ENCODE assay signal across 19 cellular contexts in the genomic region with DNA sequence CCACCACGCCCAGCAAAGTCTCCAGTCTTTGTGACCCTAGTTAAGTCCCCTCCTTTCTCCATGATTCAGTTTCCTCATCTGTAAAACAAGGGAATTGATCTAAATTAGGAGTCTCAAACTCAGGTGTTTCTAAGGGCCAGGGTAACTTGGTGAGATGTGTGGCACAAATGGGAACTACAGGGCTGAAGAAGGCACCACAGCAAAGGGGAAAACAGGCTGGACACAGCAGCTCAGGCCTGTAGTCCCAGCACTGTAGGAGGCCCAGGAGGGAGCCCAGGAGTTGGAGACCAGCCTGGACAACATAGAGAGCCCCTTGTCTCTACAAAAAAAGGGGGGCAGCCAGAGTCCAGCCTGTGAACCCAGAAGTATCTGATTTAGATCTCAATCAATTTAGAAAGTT. TPM values are rescaled to one million over a fixed set of nuclear protein-coding genes. Genes with fewer than 3 reads are reported as not detected.
A peak's percentile ranks its signal among the peaks of the same experiment; 100 is the strongest.
DNase-seq lines count a peak whose midpoint lies in the region; ATAC-seq and TF ChIP-seq lines count a peak whose summit lies in the region.
"Had no signal": no experiment of that assay in that cellular context is flagged by ENCODE, and none has a peak within 500 bp of the region (broad histone marks: within the 10 kb centered on the region; RNA-seq: fewer than 3 reads in every experiment).

No MANE protein-coding gene starts in this region.

- H3K36me3 Mint-ChIP-seq in endodermal cell (ENCODE audit: low read depth) (no peaks in the 10 kb centered on the region), neural progenitor cell (no peaks in the 10 kb centered on the region)
- H3K36me3 Mint-ChIP-seq: CD14-positive monocyte; CD4-positive, alpha-beta memory T cell; IgD-negative memory B cell had no signal

- H3K4me3 Mint-ChIP-seq in endodermal cell (no peak overlapping the region), neural progenitor cell (no peak overlapping the region)
- H3K4me3 Mint-ChIP-seq: CD14-positive monocyte; CD4-positive, alpha-beta memory T cell; H9; IgD-negative memory B cell had no signal

- H3F3A ChIP-seq in neural progenitor cell (ENCODE audit: low read depth) = no peaks in the 10 kb centered on the region
- no peaks in the 10 kb centered on the region for H3F3A ChIP-seq in GM23248 (ENCODE audit: insufficient read depth)

- TF ChIP-seq POLR2A in HCT116 (IDR thresholded peaks at IDR 0.05; ENCODE audit: borderline replicate concordance, extremely low read depth, insufficient read depth, insufficient read length) = no peak

- WGBS in endodermal cell (ENCODE audit: insufficient coverage in 1 of 2, insufficient read length in 1 of 2), 2 experiments = 0% methylated on average over 1 of the region's 1 CpG; no CpG with 5 or more reads in 1 of the 2 experiments
- WGBS in GM23248 (ENCODE audit: low coverage in 1 of 2, low lambda C conversion rate in 2 of 2, missing lambda C conversion rate in 2 of 2), 2 experiments = 41 to 42% methylated on average over 1 of the region's 1 CpG

- in situ Hi-C loops in GM23248 (cut with MboI) = no loop called here

- CTCF ChIA-PET in HCT116 (lab: Charles Lee) = no interaction called here

- H3K4me2 ChIP-seq in HCT116 (ENCODE audit: low read length) (no peak overlapping the region), neural progenitor cell (no peak overlapping the region), GM23248 (ENCODE audit: unreplicated experiment) (no peak overlapping the region)
- H3K4me2 ChIP-seq: BLaER1 had no signal

- H3K9me2 ChIP-seq in HCT116 (ENCODE audit: insufficient read depth) = no peaks in the 10 kb centered on the region
- no peaks in the 10 kb centered on the region for H3K9me2 ChIP-seq in GM23248 (ENCODE audit: insufficient read depth)

- peak; percentile 16 for TF ChIP-seq CTCF in GM12873 (IDR thresholded peaks at IDR 0.05; ENCODE audit: insufficient read depth, low read depth, low read length, missing control alignments)
- TF ChIP-seq CTCF in HCT116 (IDR thresholded peaks at IDR 0.05 in 2 of 3, conservative IDR thresholded peaks at IDR 0.05 in 1 of 3; ENCODE audit: borderline replicate concordance in 1 of 3, insufficient read depth in 1 of 3, low read depth in 2 of 3, low read length in 2 of 3) = no peak
- no peak for TF ChIP-seq CTCF in endodermal cell (conservative IDR thresholded peaks at IDR 0.05)
- TF ChIP-seq CTCF in neural progenitor cell (IDR thresholded peaks at IDR 0.05) = no peak

- H3K79me2 ChIP-seq in HCT116 (ENCODE audit: insufficient read depth, low read length) (no peaks in the 10 kb centered on the region), neural progenitor cell (ENCODE audit: low read depth) (no peaks in the 10 kb centered on the region), GM23248 (ENCODE audit: insufficient read depth) (no peaks in the 10 kb centered on the region)

- no TSS peak for BruUV-seq in HCT116 (replicated peaks; lab: Mats Ljungman, UMichigan)

- H2AFZ ChIP-seq in HCT116 (ENCODE audit: low read depth, low read length, poor library complexity, severe bottlenecking) (no peak overlapping the region), neural progenitor cell (replicated peaks) (no peak overlapping the region), GM23248 (no peak overlapping the region)

- H3K4me1 Mint-ChIP-seq in endodermal cell = no peaks in the 10 kb centered on the region
- H3K4me1 Mint-ChIP-seq in neural progenitor cell = no peaks in the 10 kb centered on the region
- H3K4me1 Mint-ChIP-seq: CD14-positive monocyte; CD4-positive, alpha-beta memory T cell; IgD-negative memory B cell had no signal

- H3K4me3 ChIP-seq in HCT116 (replicated peaks in 1 of 2; ENCODE audit: low read depth in 1 of 2, low read length in 2 of 2) (no peak overlapping the region), endodermal cell (ENCODE audit: low read length) (peak overlapping the region; percentile 30), neural progenitor cell (no peak overlapping the region), GM23248 (no peak overlapping the region)
- H3K4me3 ChIP-seq: BLaER1 had no signal

- H3K9ac ChIP-seq in HCT116 (ENCODE audit: low read length) (no peak overlapping the region), endodermal cell (ENCODE audit: extremely low read depth, low read length, poor library complexity, severe bottlenecking) (no peak overlapping the region), neural progenitor cell (no peak overlapping the region), GM23248 (no peak overlapping the region)
- H3K9ac ChIP-seq: BLaER1 had no signal

- H3K9me3 ChIP-seq in HCT116 (ENCODE audit: control insufficient read depth in 1 of 2, insufficient read depth in 1 of 2, low read depth in 1 of 2, low read length in 2 of 2) (no peaks in the 10 kb centered on the region), endodermal cell (ENCODE audit: control insufficient read depth, low read length) (peaks cover 15% of the 10 kb centered on the region), neural progenitor cell (ENCODE audit: low read depth) (no peaks in the 10 kb centered on the region), GM23248 (ENCODE audit: low read depth) (no peaks in the 10 kb centered on the region)
- H3K9me3 ChIP-seq: BLaER1 had no signal

- no peak for TF ChIP-seq RAD21 in HCT116 (IDR thresholded peaks at IDR 0.05; ENCODE audit: low read depth)

- peaks cover 24% of the 10 kb centered on the region for H3K9me3 Mint-ChIP-seq in endodermal cell
- H3K9me3 Mint-ChIP-seq in neural progenitor cell = no peaks in the 10 kb centered on the region
- H3K9me3 Mint-ChIP-seq: CD14-positive monocyte; CD4-positive, alpha-beta memory T cell; H9; IgD-negative memory B cell had no signal

- intact Hi-C loops in HCT116 (cut with micrococcal nuclease) = no loop called here

- peak overlapping the region; percentile 85 for H3K27ac Mint-ChIP-seq in endodermal cell
- peak overlapping the region; percentile 81 for H3K27ac Mint-ChIP-seq in neural progenitor cell
- H3K27ac Mint-ChIP-seq: CD14-positive monocyte; CD4-positive, alpha-beta memory T cell had no signal

- DNase-seq in HCT116 (ENCODE audit: low read depth, low spot score) = no peak
- DNase-seq in endodermal cell = no peak
- DNase-seq in neural progenitor cell (ENCODE audit: low spot score) = no peak
- DNase-seq in GM23248 = no peak
- DNase-seq in NOMO-1 treated with DMSO at 0.1 percent for 48 hours (lab: John Stamatoyannopoulos, UW; ENCODE audit: unreplicated experiment) = no peak
- no peak for DNase-seq in activated CD4-positive, alpha-beta T cell treated with anti-CD3 and anti-CD28 coated beads for 48 hours
- DNase-seq: ACHN; CD4-positive, alpha-beta memory T cell; DMS153; DMS79; GF-D8; H9; Karpas-422; KBM-7 had no signal

- no peaks in the 10 kb centered on the region for H3K27me3 Mint-ChIP-seq in endodermal cell (ENCODE audit: insufficient read depth)
- H3K27me3 Mint-ChIP-seq in neural progenitor cell (ENCODE audit: insufficient read depth, low read depth) = peaks cover 4% of the 10 kb centered on the region

- POLR2A ChIA-PET in HCT116 (lab: Charles Lee) = no interaction called here

- ATAC-seq in HCT116 = peak; percentile 67; the same call in 1 of the 2 replicates

- H3K27me3 ChIP-seq in HCT116 (ENCODE audit: insufficient read depth, low read length) (no peaks in the 10 kb centered on the region), endodermal cell (ENCODE audit: control insufficient read depth, insufficient read depth, low read length, poor library complexity, severe bottlenecking) (no peaks in the 10 kb centered on the region), neural progenitor cell (no peaks in the 10 kb centered on the region), GM23248 (replicated peaks; ENCODE audit: insufficient read depth) (no peaks in the 10 kb centered on the region)
- H3K27me3 ChIP-seq: BLaER1 had no signal

- H4K20me1 ChIP-seq in HCT116 (ENCODE audit: insufficient read depth) = no peaks in the 10 kb centered on the region
- no peaks in the 10 kb centered on the region for H4K20me1 ChIP-seq in neural progenitor cell (ENCODE audit: low read depth)
- H4K20me1 ChIP-seq in GM23248 (ENCODE audit: insufficient read depth) = no peaks in the 10 kb centered on the region
- H4K20me1 ChIP-seq: BLaER1 had no signal

- no peaks in the 10 kb centered on the region for H3K4me1 ChIP-seq in HCT116 (ENCODE audit: control insufficient read depth in 1 of 2, insufficient read depth in 2 of 2, low read length in 2 of 2)
- H3K4me1 ChIP-seq in endodermal cell (ENCODE audit: control insufficient read depth, insufficient read depth, low read length) = no peaks in the 10 kb centered on the region
- H3K4me1 ChIP-seq in neural progenitor cell = no peaks in the 10 kb centered on the region
- H3K4me1 ChIP-seq in GM23248 (ENCODE audit: insufficient read depth) = no peaks in the 10 kb centered on the region
- H3K4me1 ChIP-seq: BLaER1 had no signal

- RAD21 ChIA-PET in HCT116 (lab: Charles Lee; ENCODE audit: low non-redundant PET in 1 of 2, low total read pairs in 2 of 2, uncharacterized antibody in 2 of 2, unreplicated experiment in 2 of 2) = no interaction called here

- H3K27ac ChIP-seq in HCT116 (ENCODE audit: low read depth, low read length) (no peak overlapping the region), endodermal cell (ENCODE audit: low read depth, low read length) (no peak overlapping the region), neural progenitor cell (no peak overlapping the region), GM23248 (no peak overlapping the region)
- H3K27ac ChIP-seq: BLaER1, HL-60 had no signal

- H3K36me3 ChIP-seq in HCT116 (ENCODE audit: control insufficient read depth in 1 of 2, insufficient read depth in 2 of 2, low read length in 2 of 2) (no peaks in the 10 kb centered on the region), endodermal cell (ENCODE audit: control insufficient read depth, insufficient read depth, low read length) (no peaks in the 10 kb centered on the region), neural progenitor cell (no peaks in the 10 kb centered on the region), GM23248 (ENCODE audit: low read depth) (no peaks in the 10 kb centered on the region)
- H3K36me3 ChIP-seq: BLaER1 had no signal

RNA-seq across cellular contexts. Expression of a gene that starts 15.6 kb away (rescaled TPM):
- total RNA-seq in HCT116 (2021; ENCODE audit: unreplicated experiment) = 30.6 TPM
- polyA plus RNA-seq in HCT116 (2012) = 26.5 and 31.6 TPM in 2 replicates
- total RNA-seq in endodermal cell = 10 to 100 TPM; 49.2 to 57.1 TPM
- 65.0 TPM for polyA plus RNA-seq in endodermal cell (2013, experiment 1 of 2)
- 55.9 TPM for polyA plus RNA-seq in endodermal cell (2013, experiment 2 of 2)
- 28.6 and 55.3 TPM in 2 replicates for total RNA-seq in neural progenitor cell (ENCODE audit: low replicate concordance)
- 9.4 and 9.6 TPM in 2 replicates for total RNA-seq in GM23248 (2014; rRNA removed; shearing (Covaris generic))
- polyA plus RNA-seq in GM23248 (2016; fragmentation: Nextera tagmentation; extraction: Ambion mirVana) = 1.3 and 1.6 TPM in 2 replicates

RNA-seq across cellular contexts. Expression of a gene that starts 37.7 kb away (rescaled TPM):
- 68.2 TPM for total RNA-seq in HCT116 (2021; ENCODE audit: unreplicated experiment)
- 70.4 and 72.0 TPM in 2 replicates for polyA plus RNA-seq in HCT116 (2012)
- 10 to 100 TPM; 79.9 to 93.5 TPM for total RNA-seq in endodermal cell
- polyA plus RNA-seq in endodermal cell (2013, experiment 1 of 2) = 79.6 TPM
- 64.9 TPM for polyA plus RNA-seq in endodermal cell (2013, experiment 2 of 2)
- 70.9 and 78.9 TPM in 2 replicates for total RNA-seq in neural progenitor cell (ENCODE audit: low replicate concordance)
- total RNA-seq in GM23248 (2014; rRNA removed; shearing (Covaris generic)) = 65.0 and 73.0 TPM in 2 replicates
- polyA plus RNA-seq in GM23248 (2016; fragmentation: Nextera tagmentation; extraction: Ambion mirVana) = 79.7 and 81.4 TPM in 2 replicates
